Comparison of ENCODE assay signal across 6 cellular contexts in genomic region chr2:23953625-23954024, GRCh38. TPM values are rescaled to one million over a fixed set of nuclear protein-coding genes. Genes with fewer than 3 reads are reported as not detected.
"Had no signal": no experiment of that assay in that cellular context is flagged by ENCODE, and none has a peak within 500 bp of the region (broad histone marks: within the 10 kb centered on the region; RNA-seq: fewer than 3 reads in every experiment).

No MANE protein-coding gene starts in this region.

- ATAC-seq: GM23338, K562 had no signal

- H2AFZ ChIP-seq: GM23338 had no signal

- H3K4me2 ChIP-seq: GM23338 had no signal

- DNase-seq: H9, HCEC 1CT, IMR-90 had no signal

- H3K4me3 ChIP-seq: GM23338, K562 had no signal

RNA-seq across cellular contexts. Expression of gene MFSD2B, which starts 56.3 kb away (rescaled TPM):
- total RNA-seq: HT-29, IMR-90 had no signal
